In genomic region chr5:40734986-40735385, GRCh38 we compare ENCODE assay signal across 15 cellular contexts. TPM values are rescaled to one million over a fixed set of nuclear protein-coding genes. Genes with fewer than 3 reads are reported as not detected.
DNase-seq lines count a peak whose midpoint lies in the region; ATAC-seq and TF ChIP-seq lines count a peak whose summit lies in the region.
"Had no signal": no experiment of that assay in that cellular context is flagged by ENCODE, and none has a peak within 500 bp of the region (broad histone marks: within the 10 kb centered on the region; RNA-seq: fewer than 3 reads in every experiment).

No MANE protein-coding gene starts in this region.

- H3K27me3 ChIP-seq in stomach, result no peaks in the 10 kb centered on the region
- H3K27me3 ChIP-seq: breast epithelium, ovary had no signal

- H3K36me3 Mint-ChIP-seq in activated naive CD4-positive, alpha-beta T cell treated with anti-CD3 and anti-CD28 coated beads, Interleukin-2, amount 50 U/mL, for 72 hours, result peaks cover 0 to 23% of the 10 kb centered on the region in 2 donors
- peaks cover 16% of the 10 kb centered on the region for H3K36me3 Mint-ChIP-seq in activated naive CD4-positive, alpha-beta T cell treated with anti-CD3 and anti-CD28 coated beads for 36 hours (ENCODE audit: low read depth)
- H3K36me3 Mint-ChIP-seq in T-helper 2 cell treated with Interferon-gamma antibody and Interleukin-4, amounts not matched to agents 5 μg/mL and 100 μg/mL, for 36 hours (ENCODE audit: low read depth), result peaks cover 21% of the 10 kb centered on the region
- H3K36me3 Mint-ChIP-seq in activated naive CD4-positive, alpha-beta T cell treated with anti-CD3 and anti-CD28 coated beads, Interleukin-2, amount 10 ng/mL, durations not matched to agents 7 days and 5 days, result peaks cover 11% of the 10 kb centered on the region

- TF ChIP-seq EP300 in stomach (IDR thresholded peaks at IDR 0.05), result no peak

- H3K4me3 ChIP-seq in foreskin fibroblast (ENCODE audit: low read depth in 1 of 2, low read length in 2 of 2) (no peak overlapping the region), stomach (no peak overlapping the region)
- H3K4me3 ChIP-seq: breast epithelium, ovary had no signal

- H3K27ac ChIP-seq in stomach, result peak overlapping the region; percentile 24 to 82 (median 59)
- H3K27ac ChIP-seq: breast epithelium, ovary, WERI-Rb-1 had no signal

- peaks cover 0 to 12% (median 10%) of the 10 kb centered on the region in 4 donors for H3K36me3 ChIP-seq in stomach
- H3K36me3 ChIP-seq: breast epithelium, ovary had no signal

- WGBS in stomach, 5 donors, result 26 to 49% (median 44%) methylated on average over 2 of the region's 2 CpGs

- no peak for TF ChIP-seq CTCF in foreskin fibroblast (IDR thresholded peaks at IDR 0.05; ENCODE audit: low read depth, low read length)
- no peak for TF ChIP-seq CTCF in stomach (IDR thresholded peaks at IDR 0.05)

- H3K27me3 Mint-ChIP-seq in activated naive CD4-positive, alpha-beta T cell treated with anti-CD3 and anti-CD28 coated beads for 36 hours (ENCODE audit: low read depth), result no peaks in the 10 kb centered on the region
- H3K27me3 Mint-ChIP-seq in T-helper 2 cell treated with Interferon-gamma antibody and Interleukin-4, amounts not matched to agents 5 μg/mL and 100 μg/mL, for 36 hours (ENCODE audit: low read depth), result no peaks in the 10 kb centered on the region
- no peaks in the 10 kb centered on the region for H3K27me3 Mint-ChIP-seq in activated naive CD4-positive, alpha-beta T cell treated with anti-CD3 and anti-CD28 coated beads, Interleukin-2, amount 10 ng/mL, durations not matched to agents 7 days and 5 days

- CTCF ChIA-PET in activated naive CD4-positive, alpha-beta T cell treated with anti-CD3 and anti-CD28 coated beads for 36 hours (lab: Charles Lee), result interaction anchor here (0.7 to 3.1 kb wide), 10 partner anchors 9 to 1021 kb away, joined by 3 to 22 read pairs (median 3); no protein-coding TSS in a partner anchor
- CTCF ChIA-PET in activated naive CD4-positive, alpha-beta T cell treated with anti-CD3 and anti-CD28 coated beads, Interleukin-2, amount 10 ng/mL, durations not matched to agents 7 days and 5 days (lab: Charles Lee), result interaction anchor here (1.6 to 2.9 kb wide), 6 partner anchors 11 to 1020 kb away, joined by 4 to 13 read pairs (median 6); no protein-coding TSS in a partner anchor

- TF ChIP-seq POLR2A in stomach (IDR thresholded peaks at IDR 0.05), result no peak

- DNase-seq in activated naive CD4-positive, alpha-beta T cell treated with anti-CD3 and anti-CD28 coated beads, Interleukin-2, amount 50 U/mL, for 72 hours (ENCODE audit: low spot score in 2 of 2), result no peak
- DNase-seq in activated naive CD4-positive, alpha-beta T cell treated with anti-CD3 and anti-CD28 coated beads for 36 hours, result no peak
- DNase-seq in T-helper 2 cell treated with Interferon-gamma antibody and Interleukin-4, amounts not matched to agents 5 μg/mL and 100 μg/mL, for 36 hours (ENCODE audit: low spot score), result no peak
- peak; percentile 44 to 46 for DNase-seq in foreskin fibroblast
- DNase-seq in stomach, result no peak
- DNase-seq in activated effector memory CD4-positive, alpha-beta T cell treated with anti-CD3 and anti-CD28 coated beads, Interleukin-2, amount 50 U/mL, for 16 hours, result no peak
- no peak for DNase-seq in activated naive CD4-positive, alpha-beta T cell treated with anti-CD3 and anti-CD28 coated beads, Interleukin-2, amount 10 ng/mL, durations not matched to agents 7 days and 5 days
- no peak for DNase-seq in stimulated activated naive CD4-positive, alpha-beta T cell (lab: John Stamatoyannopoulos, UW)
- DNase-seq: ACHN, KBM-7, mammary epithelial cell, NCI-H187 treated with DMSO at 0.1 percent for 48 hours, ovary, WERI-Rb-1 had no signal

- intact Hi-C loops in activated naive CD4-positive, alpha-beta T cell treated with anti-CD3 and anti-CD28 coated beads for 36 hours (cut with micrococcal nuclease), result loop anchor here (5.0 kb wide), 3 partner anchors 142 to 1153 kb away; no protein-coding TSS in a partner anchor
- intact Hi-C loops in stomach (cut with DNase I; ENCODE audit: low total_unique reads), result no loop called here

- H3K9me3 ChIP-seq in stomach, result no peaks in the 10 kb centered on the region
- H3K9me3 ChIP-seq: ovary had no signal

- H3K9me3 Mint-ChIP-seq in activated naive CD4-positive, alpha-beta T cell treated with anti-CD3 and anti-CD28 coated beads, Interleukin-2, amount 50 U/mL, for 72 hours, result peaks cover 0 to 6% of the 10 kb centered on the region in 2 donors
- H3K9me3 Mint-ChIP-seq in activated naive CD4-positive, alpha-beta T cell treated with anti-CD3 and anti-CD28 coated beads for 36 hours, result peaks cover 4% of the 10 kb centered on the region
- H3K9me3 Mint-ChIP-seq in T-helper 2 cell treated with Interferon-gamma antibody and Interleukin-4, amounts not matched to agents 5 μg/mL and 100 μg/mL, for 36 hours, result no peaks in the 10 kb centered on the region
- peaks cover 3% of the 10 kb centered on the region for H3K9me3 Mint-ChIP-seq in activated naive CD4-positive, alpha-beta T cell treated with anti-CD3 and anti-CD28 coated beads, Interleukin-2, amount 10 ng/mL, durations not matched to agents 7 days and 5 days

- ATAC-seq in activated naive CD4-positive, alpha-beta T cell treated with anti-CD3 and anti-CD28 coated beads, Interleukin-2, amount 50 U/mL, for 72 hours, result peak; percentile 33 to 35

- peaks cover 26 to 47% (median 37%) of the 10 kb centered on the region in 4 donors for H3K4me1 ChIP-seq in stomach

- H3K4me1 Mint-ChIP-seq in activated naive CD4-positive, alpha-beta T cell treated with anti-CD3 and anti-CD28 coated beads for 36 hours (ENCODE audit: low read depth), result peaks cover 33% of the 10 kb centered on the region
- peaks cover 29% of the 10 kb centered on the region for H3K4me1 Mint-ChIP-seq in T-helper 2 cell treated with Interferon-gamma antibody and Interleukin-4, amounts not matched to agents 5 μg/mL and 100 μg/mL, for 36 hours (ENCODE audit: low read depth)
- peaks cover 17% of the 10 kb centered on the region for H3K4me1 Mint-ChIP-seq in activated naive CD4-positive, alpha-beta T cell treated with anti-CD3 and anti-CD28 coated beads, Interleukin-2, amount 10 ng/mL, durations not matched to agents 7 days and 5 days

- H3K27ac Mint-ChIP-seq in activated naive CD4-positive, alpha-beta T cell treated with anti-CD3 and anti-CD28 coated beads, Interleukin-2, amount 50 U/mL, for 72 hours, result peak overlapping the region in 1 of 2 donors; percentile 60
- no peak overlapping the region for H3K27ac Mint-ChIP-seq in activated naive CD4-positive, alpha-beta T cell treated with anti-CD3 and anti-CD28 coated beads for 36 hours
- peak overlapping the region; percentile 28 for H3K27ac Mint-ChIP-seq in T-helper 2 cell treated with Interferon-gamma antibody and Interleukin-4, amounts not matched to agents 5 μg/mL and 100 μg/mL, for 36 hours
- no peak overlapping the region for H3K27ac Mint-ChIP-seq in activated naive CD4-positive, alpha-beta T cell treated with anti-CD3 and anti-CD28 coated beads, Interleukin-2, amount 10 ng/mL, durations not matched to agents 7 days and 5 days

- no peak overlapping the region for H3K4me3 Mint-ChIP-seq in activated naive CD4-positive, alpha-beta T cell treated with anti-CD3 and anti-CD28 coated beads for 36 hours
- peak overlapping the region; percentile 11 for H3K4me3 Mint-ChIP-seq in T-helper 2 cell treated with Interferon-gamma antibody and Interleukin-4, amounts not matched to agents 5 μg/mL and 100 μg/mL, for 36 hours
- H3K4me3 Mint-ChIP-seq in activated naive CD4-positive, alpha-beta T cell treated with anti-CD3 and anti-CD28 coated beads, Interleukin-2, amount 10 ng/mL, durations not matched to agents 7 days and 5 days, result no peak overlapping the region

RNA-seq across cellular contexts. Expression of gene TTC33, which starts 20.8 kb away (rescaled TPM):
- total RNA-seq in activated naive CD4-positive, alpha-beta T cell treated with anti-CD3 and anti-CD28 coated beads, Interleukin-2, amount 50 U/mL, for 72 hours, result 10 to 100 TPM; 22.2 to 22.5 TPM
- 10 to 100 TPM; 24.4 to 27.4 TPM for total RNA-seq in activated naive CD4-positive, alpha-beta T cell treated with anti-CD3 and anti-CD28 coated beads for 36 hours
- 10 to 100 TPM in 2 of 5 donors, 1 to 10 TPM in 2, under 1 TPM in 1; 0.29 to 41.5 (median 7.5) TPM for total RNA-seq in stomach
- polyA plus RNA-seq in stomach, result 1 to 10 TPM; 5.8 to 7.8 (median 6.2) TPM

RNA-seq across cellular contexts. Expression of gene PTGER4, which starts 55.3 kb away (rescaled TPM):
- total RNA-seq in activated naive CD4-positive, alpha-beta T cell treated with anti-CD3 and anti-CD28 coated beads, Interleukin-2, amount 50 U/mL, for 72 hours, result 10 to 100 TPM; 56.9 to 61.0 TPM
- total RNA-seq in activated naive CD4-positive, alpha-beta T cell treated with anti-CD3 and anti-CD28 coated beads for 36 hours, result 10 to 100 TPM; 83.8 to 86.3 TPM
- 10 to 100 TPM; 10.5 to 31.7 (median 18.4) TPM for total RNA-seq in stomach
- 10 to 100 TPM in 1 of 3 donors, 1 to 10 TPM in 2; 1.9 to 23.4 (median 7.5) TPM for polyA plus RNA-seq in stomach

Comparison
In these comparisons a context has a peak if more than half of its experiments do, and no peak if none do; other contexts are left out.
1. DNase-seq: peak in foreskin fibroblast (2 of 2); none in activated naive CD4-positive, alpha-beta T cell treated with anti-CD3 and anti-CD28 coated beads, Interleukin-2, amount 50 U/mL, for 72 hours (0 of 2), activated naive CD4-positive, alpha-beta T cell treated with anti-CD3 and anti-CD28 coated beads for 36 hours (single experiment), T-helper 2 cell treated with Interferon-gamma antibody and Interleukin-4, amounts not matched to agents 5 μg/mL and 100 μg/mL, for 36 hours (single experiment), stomach (single experiment), activated effector memory CD4-positive, alpha-beta T cell treated with anti-CD3 and anti-CD28 coated beads, Interleukin-2, amount 50 U/mL, for 16 hours (single experiment), activated naive CD4-positive, alpha-beta T cell treated with anti-CD3 and anti-CD28 coated beads, Interleukin-2, amount 10 ng/mL, durations not matched to agents 7 days and 5 days (single experiment) and stimulated activated naive CD4-positive, alpha-beta T cell (0 of 6).